16 cellular contexts compared by ENCODE assay signal in genomic region chr11:121383726-121384125, GRCh38.
"Had no signal": no experiment of that assay in that cellular context is flagged by ENCODE, and none has a peak within 500 bp of the region (broad histone marks: within the 10 kb centered on the region; RNA-seq: fewer than 3 reads in every experiment).

No MANE protein-coding gene starts in this region.

- H3K27ac ChIP-seq: ovary, tibial nerve, vagina, WERI-Rb-1 had no signal

- H3K27me3 Mint-ChIP-seq: central memory CD8-positive, alpha-beta T cell; dendritic cell treated with granulocyte-macrophage colony-stimulating factor and Interleukin-4, amounts not matched to agents 40 ng/mL and 50 ng/mL, for 4 days; T-cell had no signal

- H3K36me3 ChIP-seq: ovary, tibial nerve, vagina, WERI-Rb-1 had no signal

- H3K27ac Mint-ChIP-seq: activated naive CD4-positive, alpha-beta T cell treated with anti-CD3 and anti-CD28 coated beads, Interleukin-2, amount 10 ng/mL, durations not matched to agents 7 days and 5 days; activated T-helper 2 cell treated with anti-CD3 and anti-CD28 coated beads, Interferon-gamma antibody, Interleukin-2, Interleukin-4, amounts not matched to agents 10 μg/mL and 5 μg/mL and 100 μg/mL, durations not matched to agents 14 hours and 24 hours and 36 hours; dendritic cell treated with granulocyte-macrophage colony-stimulating factor and Interleukin-4, amounts not matched to agents 40 ng/mL and 50 ng/mL, for 4 days; endodermal cell; immature natural killer cell had no signal

- H3K4me1 ChIP-seq: tibial nerve had no signal

- H3K9me3 Mint-ChIP-seq: activated naive CD4-positive, alpha-beta T cell treated with anti-CD3 and anti-CD28 coated beads, Interleukin-2, amount 10 ng/mL, durations not matched to agents 7 days and 5 days; activated T-helper 2 cell treated with anti-CD3 and anti-CD28 coated beads, Interferon-gamma antibody, Interleukin-2, Interleukin-4, amounts not matched to agents 10 μg/mL and 5 μg/mL and 100 μg/mL, durations not matched to agents 14 hours and 24 hours and 36 hours; central memory CD8-positive, alpha-beta T cell; endodermal cell; immature natural killer cell; T-cell had no signal

- H3K4me3 ChIP-seq: ovary, tibial nerve, vagina had no signal

- H3K4me1 Mint-ChIP-seq: immature natural killer cell had no signal

- ATAC-seq: left colon, T-cell had no signal

- DNase-seq: activated CD4-positive, alpha-beta T cell treated with anti-CD3 and anti-CD28 coated beads for 4 hours; activated naive CD4-positive, alpha-beta T cell treated with anti-CD3 and anti-CD28 coated beads, Interleukin-2, amount 10 ng/mL, durations not matched to agents 7 days and 5 days; endodermal cell; erythroblast; immature natural killer cell; left colon; mammary epithelial cell; ovary; small intestine; T-cell; WERI-Rb-1 had no signal

- H3K9me3 ChIP-seq: ovary, tibial nerve, vagina had no signal

- H3K27me3 ChIP-seq: ovary, tibial nerve, vagina had no signal

- H3K4me3 Mint-ChIP-seq: activated naive CD4-positive, alpha-beta T cell treated with anti-CD3 and anti-CD28 coated beads, Interleukin-2, amount 10 ng/mL, durations not matched to agents 7 days and 5 days; central memory CD8-positive, alpha-beta T cell; dendritic cell treated with granulocyte-macrophage colony-stimulating factor and Interleukin-4, amounts not matched to agents 40 ng/mL and 50 ng/mL, for 4 days; endodermal cell; immature natural killer cell; T-cell had no signal

- H3K36me3 Mint-ChIP-seq: immature natural killer cell, T-cell had no signal
